In the genomic region with DNA sequence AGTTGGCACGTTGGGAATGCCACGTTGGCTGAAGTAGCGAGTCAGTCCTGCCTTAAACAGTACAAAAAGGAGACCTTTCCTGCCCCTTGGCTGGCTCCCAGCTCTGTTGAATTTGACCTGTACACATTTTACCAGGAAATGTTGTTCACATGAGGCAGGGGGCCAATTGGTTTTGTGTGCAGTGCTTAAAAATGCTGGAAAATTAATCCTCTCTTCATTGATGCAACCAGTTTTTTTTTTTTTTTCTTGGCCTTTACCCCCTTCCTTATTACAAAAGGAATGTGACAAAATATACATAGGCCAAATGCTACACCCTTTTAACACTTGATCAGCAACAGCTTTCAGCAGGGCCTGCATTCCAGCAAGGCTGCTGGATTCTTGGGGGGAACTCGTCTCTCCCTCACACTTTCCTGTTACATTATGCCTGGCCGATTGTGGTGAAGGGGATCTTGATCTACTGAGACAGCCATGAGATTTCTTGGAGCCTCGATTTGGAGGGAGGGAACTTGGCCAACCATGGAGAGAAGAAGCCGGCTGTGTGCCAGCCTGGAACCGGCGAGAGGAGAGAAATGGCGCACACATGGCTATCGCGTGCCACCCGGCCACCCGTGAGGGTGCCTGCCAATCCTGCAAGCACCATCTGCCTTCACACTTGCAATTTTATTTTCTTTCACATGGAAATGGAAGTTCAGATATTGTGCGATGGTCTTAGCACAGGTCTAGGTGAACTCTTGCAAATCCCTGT, we compare ENCODE assay signal across 10 cellular contexts.
DNase-seq lines count a peak whose midpoint lies in the region; ATAC-seq and TF ChIP-seq lines count a peak whose summit lies in the region.
"Had no signal": no experiment of that assay in that cellular context is flagged by ENCODE, and none has a peak within 500 bp of the region (broad histone marks: within the 10 kb centered on the region; RNA-seq: fewer than 3 reads in every experiment).

No MANE protein-coding gene starts in this region.

- H3K27ac ChIP-seq in Peyer's patch = peak overlapping the region in 3 of 4 donors; percentile 26 to 50 (median 35)
- H3K27ac ChIP-seq in epithelial cell of prostate = peak overlapping the region; percentile 12
- H3K27ac ChIP-seq in mucosa of rectum (ENCODE audit: low read depth in 2 of 2, low read length in 2 of 2) = peak overlapping the region; percentile 17 to 35
- H3K27ac ChIP-seq in tibial nerve = peak overlapping the region; percentile 2 to 80 (median 41)

- TF ChIP-seq CTCF in Peyer's patch (IDR thresholded peaks at IDR 0.05) = no peak
- TF ChIP-seq CTCF in tibial nerve (IDR thresholded peaks at IDR 0.05) = no peak

- H3K36me3 ChIP-seq in Peyer's patch (peaks cover 0 to 95% (median 0%) of the 10 kb centered on the region in 3 donors), mucosa of rectum (ENCODE audit: control insufficient read depth in 2 of 2, insufficient read depth in 2 of 2, low read length in 2 of 2) (peaks cover 81 to 90% of the 10 kb centered on the region in 2 donors), tibial nerve (peaks cover 2 to 54% (median 11%) of the 10 kb centered on the region in 3 donors)

- H3K9me3 ChIP-seq in Peyer's patch = no peaks in the 10 kb centered on the region
- no peaks in the 10 kb centered on the region for H3K9me3 ChIP-seq in mucosa of rectum (ENCODE audit: control insufficient read depth in 2 of 2, low read length in 2 of 2)
- H3K9me3 ChIP-seq in tibial nerve = no peaks in the 10 kb centered on the region

- H3K27me3 ChIP-seq in Peyer's patch (no peaks in the 10 kb centered on the region), mucosa of rectum (ENCODE audit: control insufficient read depth in 2 of 2, insufficient read depth in 2 of 2, low read length in 2 of 2) (no peaks in the 10 kb centered on the region), tibial nerve (no peaks in the 10 kb centered on the region)

- no peak for TF ChIP-seq POLR2A in Peyer's patch (IDR thresholded peaks at IDR 0.05)
- TF ChIP-seq POLR2A in tibial nerve (IDR thresholded peaks at IDR 0.05) = no peak

- TF ChIP-seq EP300 in tibial nerve (IDR thresholded peaks at IDR 0.05) = peak in 1 of 2 donors; percentile 52

- ATAC-seq in HG02571 (IDR thresholded peaks at IDR 0.05; ENCODE audit: unreplicated experiment) = no peak
- ATAC-seq: K562, left colon had no signal

- DNase-seq in Peyer's patch (no peak), epithelial cell of prostate (ENCODE audit: low read depth, low spot score) (no peak), tibial nerve (ENCODE audit: low spot score in 2 of 2) (peak; percentile 46 to 66), NCI-H1048 (lab: John Stamatoyannopoulos, UW) (no peak), Kasumi-1 (lab: John Stamatoyannopoulos, UW) (no peak)
- DNase-seq in NK-92 treated with Interleukin-12 subunit alpha and Interleukin-12 subunit beta, amount 100 ng/mL, for 24 hours (lab: John Stamatoyannopoulos, UW) = no peak

- H3K9ac ChIP-seq in mucosa of rectum (ENCODE audit: low read depth in 1 of 2, low read length in 2 of 2) = peak overlapping the region in 1 of 2 donors; percentile 20

- 28 to 36% methylated on average over 15 of the region's 15 CpGs for WGBS in tibial nerve, 2 donors

- H3K4me3 ChIP-seq in Peyer's patch = no peak overlapping the region
- H3K4me3 ChIP-seq in mucosa of rectum (ENCODE audit: low read length in 2 of 2) = no peak overlapping the region
- H3K4me3 ChIP-seq in tibial nerve = peak overlapping the region in 1 of 4 donors; percentile 2
- H3K4me3 ChIP-seq: K562 had no signal

- H3K4me1 ChIP-seq in Peyer's patch = peaks cover 0 to 8% (median 6%) of the 10 kb centered on the region in 4 donors
- peaks cover 0 to 6% of the 10 kb centered on the region in 2 donors for H3K4me1 ChIP-seq in mucosa of rectum (ENCODE audit: control insufficient read depth in 2 of 2, insufficient read depth in 2 of 2, low read length in 2 of 2)
- peaks cover 0 to 64% (median 31%) of the 10 kb centered on the region in 4 donors for H3K4me1 ChIP-seq in tibial nerve

Comparison
In these comparisons a context has a peak if more than half of its experiments do, and no peak if none do; other contexts are left out.
1. DNase-seq: peak in tibial nerve (2 of 2); none in Peyer's patch (0 of 3), epithelial cell of prostate (single experiment), NCI-H1048 (single experiment), Kasumi-1 (0 of 2) and NK-92 treated with Interleukin-12 subunit alpha and Interleukin-12 subunit beta, amount 100 ng/mL, for 24 hours (single experiment).
2. Peak in every context shown above with its lines, with median percentiles within 50 percentile points of each other: H3K27ac ChIP-seq.